ENCODE assay signal across 24 cellular contexts in genomic region chr18:37499008-37499407, GRCh38.
DNase-seq lines count a peak whose midpoint lies in the region; ATAC-seq, FAIRE-seq and TF ChIP-seq lines count a peak whose summit lies in the region.
"Had no signal": no experiment of that assay in that cellular context is flagged by ENCODE, and none has a peak within 500 bp of the region (broad histone marks: within the 10 kb centered on the region; RNA-seq: fewer than 3 reads in every experiment).

No MANE protein-coding gene starts in this region.

- H2BK15ac ChIP-seq in H9 (ENCODE audit: low read depth, low read length): no peak overlapping the region

- H3K79me2 ChIP-seq in H9 (ENCODE audit: insufficient read depth, low read length): no peaks in the 10 kb centered on the region

- H4K5ac ChIP-seq in H9 (ENCODE audit: insufficient read length, low read depth, low read length): no peak overlapping the region

- H3K4me2 ChIP-seq in H9 (ENCODE audit: insufficient read depth, insufficient read length, low read length): no peak overlapping the region
- H3K4me2 ChIP-seq: BLaER1 had no signal

- TF ChIP-seq CTCF in D721Med (IDR thresholded peaks at IDR 0.05; ENCODE audit: insufficient read depth, missing control alignments) (no peak), H9 (conservative IDR thresholded peaks at IDR 0.05) (no peak; the same call in 2 of the 3 replicates)

- ATAC-seq in GM19397 (IDR thresholded peaks at IDR 0.05; ENCODE audit: unreplicated experiment): no peak
- ATAC-seq: activated CD4-positive, CD25-positive, alpha-beta regulatory T cell treated with anti-CD3 and anti-CD28 coated beads, Interleukin-2, amount 50 U/mL, for 24 hours; lower lobe of right lung; sciatic nerve had no signal

- no peak overlapping the region for H2BK20ac ChIP-seq in H9 (ENCODE audit: low read depth, low read length, poor library complexity, severe bottlenecking)

- no peak overlapping the region for H4K8ac ChIP-seq in H9 (replicated peaks; ENCODE audit: insufficient read length, low read depth, low read length)

- H2AFZ ChIP-seq in H9 (ENCODE audit: low read length): no peak overlapping the region

- H2BK5ac ChIP-seq in H9 (ENCODE audit: insufficient read length, low read length): no peak overlapping the region

- peaks cover 19 to 26% of the 10 kb centered on the region in 2 experiments for H3K4me1 Mint-ChIP-seq in H9

- no peak overlapping the region for H3K18ac ChIP-seq in H9 (ENCODE audit: insufficient read length, low read depth, low read length)

- no peak overlapping the region for H2BK12ac ChIP-seq in H9 (ENCODE audit: insufficient read length, low read depth, low read length)

- H3K79me1 ChIP-seq in H9 (ENCODE audit: insufficient read depth, low read depth, low read length, poor library complexity, severe bottlenecking): no peaks in the 10 kb centered on the region

- no CpG with 5 or more reads among the region's 3 CpGs for WGBS in H9 (ENCODE audit: extremely low coverage, insufficient read length, low lambda C conversion rate)

- H3K14ac ChIP-seq in H9 (ENCODE audit: insufficient read depth, low read length): no peak overlapping the region

- H3K9ac ChIP-seq in H9 (ENCODE audit: extremely low read depth, insufficient read length, low read length): no peak overlapping the region
- H3K9ac ChIP-seq: BLaER1 had no signal

- no peak overlapping the region; a peak in 1 of 5 replicates for H3K4me3 Mint-ChIP-seq in H9
- H3K4me3 Mint-ChIP-seq: dendritic cell treated with granulocyte-macrophage colony-stimulating factor and Interleukin-4, amounts not matched to agents 40 ng/mL and 50 ng/mL, for 4 days had no signal

- H2BK120ac ChIP-seq in H9 (ENCODE audit: low read depth, low read length, poor library complexity, severe bottlenecking): no peak overlapping the region

- no peaks in the 10 kb centered on the region for H3K9me3 Mint-ChIP-seq in H9
- H3K9me3 Mint-ChIP-seq: dendritic cell treated with granulocyte-macrophage colony-stimulating factor and Interleukin-4, amounts not matched to agents 40 ng/mL and 50 ng/mL, for 4 days had no signal

- H3K27me3 ChIP-seq in H9 (ENCODE audit: insufficient read depth, low read length): no peaks in the 10 kb centered on the region
- H3K27me3 ChIP-seq: BLaER1, SJSA1, testis had no signal

- DNase-seq in D721Med (ENCODE audit: insufficient read length, low spot score) (no peak), H9 (no peak), NCI-H510A (lab: John Stamatoyannopoulos, UW) (peak; percentile 21), cerebellum (ENCODE audit: low spot score) (peak; percentile 78), midbrain (lab: John Stamatoyannopoulos, UW) (no peak), amygdala (lab: John Stamatoyannopoulos, UW) (no peak), nucleus accumbens (lab: John Stamatoyannopoulos, UW) (no peak)
- DNase-seq: ACHN; activated gamma-delta T cell treated with Interleukin-2 at 50 U/mL for 16 hours; IMR-90; kidney; lower lobe of right lung; NCI-H1105; NCI-H2227 treated with DMSO at 0.1 percent for 48 hours; stimulated activated naive CD4-positive, alpha-beta T cell treated with Interleukin-2 at 50 U/mL for 16 hours; T-helper 1 cell; testis had no signal

- no peaks in the 10 kb centered on the region for H3K4me1 ChIP-seq in H9 (ENCODE audit: insufficient read depth, low read length)
- H3K4me1 ChIP-seq: BLaER1, lower lobe of right lung, SJSA1, testis had no signal

- no peak overlapping the region for H2AK5ac ChIP-seq in H9 (ENCODE audit: insufficient read length, low read length)

- no peak overlapping the region for H3K27ac ChIP-seq in H9 (ENCODE audit: insufficient read length, low read depth, low read length)
- H3K27ac ChIP-seq: BLaER1, lower lobe of right lung, SJSA1, testis had no signal

- H3K27me3 Mint-ChIP-seq in H9 (ENCODE audit: low read depth): peaks cover 15% of the 10 kb centered on the region
- H3K27me3 Mint-ChIP-seq: dendritic cell treated with granulocyte-macrophage colony-stimulating factor and Interleukin-4, amounts not matched to agents 40 ng/mL and 50 ng/mL, for 4 days had no signal

- H4K91ac ChIP-seq in H9 (ENCODE audit: insufficient read length, low read depth, low read length): no peak overlapping the region

- H3K4ac ChIP-seq in H9 (ENCODE audit: low read depth, low read length): no peak overlapping the region

- H4K20me1 ChIP-seq in H9 (ENCODE audit: control insufficient read depth, insufficient read depth, insufficient read length): no peaks in the 10 kb centered on the region
- H4K20me1 ChIP-seq: BLaER1 had no signal

- no peak overlapping the region for H3K23ac ChIP-seq in H9 (ENCODE audit: insufficient read length, low read depth, low read length)

- peak overlapping the region in 2 of 3 experiments; percentile 10 to 24; a peak in 1 of 7 replicates for H3K27ac Mint-ChIP-seq in H9
- H3K27ac Mint-ChIP-seq: dendritic cell treated with granulocyte-macrophage colony-stimulating factor and Interleukin-4, amounts not matched to agents 40 ng/mL and 50 ng/mL, for 4 days; progenitor cell of endocrine pancreas had no signal

- H3K9me3 ChIP-seq in H9 (ENCODE audit: control insufficient read depth, low read depth, low read length): no peaks in the 10 kb centered on the region
- H3K9me3 ChIP-seq: BLaER1, lower lobe of right lung, SJSA1, testis had no signal

- peak; percentile 84 for FAIRE-seq in D721Med (lab: Jason Lieb, UNC)
- FAIRE-seq: kidney had no signal

- H3K36me3 Mint-ChIP-seq in H9 (ENCODE audit: insufficient read depth in 1 of 3, low read depth in 3 of 3): no peaks in the 10 kb centered on the region

- H3K56ac ChIP-seq in H9 (ENCODE audit: insufficient read length, low read depth, low read length): no peak overlapping the region

- H3T11ph ChIP-seq in H9 (ENCODE audit: low read length): no peak overlapping the region

- H3K23me2 ChIP-seq in H9 (ENCODE audit: insufficient read length, low read depth, low read length, poor library complexity, severe bottlenecking): no peaks in the 10 kb centered on the region

Comparison
In these comparisons a context has a peak if more than half of its experiments do, and no peak if none do; other contexts are left out.
1. DNase-seq: peak in NCI-H510A (single experiment) and cerebellum (single experiment); none in D721Med (single experiment), H9 (single experiment), midbrain (single experiment), amygdala (0 of 56) and nucleus accumbens (0 of 56).